Comparison of ENCODE assay signal across 21 cellular contexts in the genomic region with DNA sequence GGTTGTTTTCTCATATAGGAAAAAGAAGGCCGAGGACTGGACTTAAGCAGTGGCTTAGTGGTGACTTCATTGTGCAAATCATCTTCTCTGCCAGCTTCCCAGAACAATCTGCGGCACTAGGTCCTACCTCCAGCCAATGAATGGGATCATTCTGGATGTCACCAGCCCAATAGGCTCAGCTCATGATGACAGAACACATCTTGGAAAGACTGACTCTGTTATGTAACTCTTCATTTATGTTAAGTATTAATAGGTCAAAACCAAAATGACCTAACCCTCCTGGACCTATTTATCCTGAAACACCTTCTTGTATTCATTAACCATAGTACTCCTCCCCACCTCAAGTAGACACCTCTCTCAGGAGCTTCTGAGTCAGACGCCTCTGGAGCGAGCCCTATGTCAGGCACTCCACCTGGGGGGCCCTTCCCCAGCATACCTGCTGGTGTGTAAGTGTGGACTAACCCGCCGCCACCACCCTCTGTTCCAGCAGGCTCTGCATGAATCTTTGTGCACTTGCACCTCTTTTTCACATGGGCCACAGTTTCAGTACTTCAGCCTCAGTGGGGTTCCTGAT. TPM values are rescaled to one million over a fixed set of nuclear protein-coding genes. Genes with fewer than 3 reads are reported as not detected.
DNase-seq lines count a peak whose midpoint lies in the region; ATAC-seq and TF ChIP-seq lines count a peak whose summit lies in the region.
"Had no signal": no experiment of that assay in that cellular context is flagged by ENCODE, and none has a peak within 500 bp of the region (broad histone marks: within the 10 kb centered on the region; RNA-seq: fewer than 3 reads in every experiment).

No MANE protein-coding gene starts in this region.

- TF ChIP-seq CTCF in lower lobe of right lung (IDR thresholded peaks at IDR 0.05) (no peak), upper lobe of right lung (IDR thresholded peaks at IDR 0.05) (no peak)

- DNase-seq in activated CD8-positive, alpha-beta memory T cell treated with anti-CD3 and anti-CD28 coated beads, Interleukin-2, amount 10 ng/mL, durations not matched to agents 7 days and 5 days: peak; percentile 27
- no peak for DNase-seq in activated CD8-positive, alpha-beta memory T cell treated with anti-CD3 and anti-CD28 coated beads, Interleukin-2, amount 50 U/mL, for 4 hours
- DNase-seq in erythroblast (lab: John Stamatoyannopoulos, UW) (peak; percentile 22 to 37), lower lobe of right lung (peak; percentile 73), upper lobe of right lung (peak; percentile 85), SW480 (ENCODE audit: low spot score) (no peak), NCI-H510A (lab: John Stamatoyannopoulos, UW) (no peak)
- DNase-seq: brain microvascular endothelial cell; C1 segment of cervical spinal cord; GDM1; immature natural killer cell; NCI-H1417; NCI-H69; nephron progenitor cell; SHP77; stimulated activated naive CD4-positive, alpha-beta T cell treated with Interleukin-2 at 50 U/mL for 16 hours; T-cell had no signal

- CTCF ChIA-PET in activated CD8-positive, alpha-beta memory T cell treated with anti-CD3 and anti-CD28 coated beads, Interleukin-2, amount 10 ng/mL, durations not matched to agents 7 days and 5 days (lab: Charles Lee): no interaction called here

- H3K36me3 ChIP-seq in lower lobe of right lung (peaks cover 100% of the 10 kb centered on the region), upper lobe of right lung (peaks cover 95% of the 10 kb centered on the region)

- H3K9me3 ChIP-seq in lower lobe of right lung (no peaks in the 10 kb centered on the region), upper lobe of right lung (no peaks in the 10 kb centered on the region)
- H3K9me3 ChIP-seq: A549 had no signal

- peaks cover 38% of the 10 kb centered on the region for H3K36me3 Mint-ChIP-seq in activated CD8-positive, alpha-beta memory T cell treated with anti-CD3 and anti-CD28 coated beads, Interleukin-2, amount 10 ng/mL, durations not matched to agents 7 days and 5 days

- H3K4me1 ChIP-seq in lower lobe of right lung: peaks cover 13% of the 10 kb centered on the region
- peaks cover 7% of the 10 kb centered on the region for H3K4me1 ChIP-seq in upper lobe of right lung

- H3K27ac Mint-ChIP-seq in activated CD8-positive, alpha-beta memory T cell treated with anti-CD3 and anti-CD28 coated beads, Interleukin-2, amount 10 ng/mL, durations not matched to agents 7 days and 5 days: no peak overlapping the region
- H3K27ac Mint-ChIP-seq: immature natural killer cell, nephron progenitor cell, progenitor cell of endocrine pancreas, T-cell had no signal

- H3K4me3 ChIP-seq in lower lobe of right lung (no peak overlapping the region), upper lobe of right lung (no peak overlapping the region)
- H3K4me3 ChIP-seq: A549, coronary artery had no signal

- H3K27ac ChIP-seq in lower lobe of right lung (peak overlapping the region; percentile 71), upper lobe of right lung (peak overlapping the region; percentile 63)
- H3K27ac ChIP-seq: A549, brain microvascular endothelial cell, coronary artery had no signal

- ATAC-seq in activated CD8-positive, alpha-beta memory T cell treated with anti-CD3 and anti-CD28 coated beads, Interleukin-2, amount 10 ng/mL, durations not matched to agents 7 days and 5 days: no peak
- peak; percentile 85 to 92 for ATAC-seq in lower lobe of right lung
- peak; percentile 89 for ATAC-seq in upper lobe of right lung
- ATAC-seq in GM19328 (IDR thresholded peaks at IDR 0.05; ENCODE audit: unreplicated experiment): no peak
- ATAC-seq: A549, T-cell had no signal

- no peaks in the 10 kb centered on the region for H3K27me3 ChIP-seq in lower lobe of right lung (ENCODE audit: low read depth)
- H3K27me3 ChIP-seq in upper lobe of right lung: no peaks in the 10 kb centered on the region
- H3K27me3 ChIP-seq: brain microvascular endothelial cell had no signal

- H3K27me3 Mint-ChIP-seq in activated CD8-positive, alpha-beta memory T cell treated with anti-CD3 and anti-CD28 coated beads, Interleukin-2, amount 10 ng/mL, durations not matched to agents 7 days and 5 days: no peaks in the 10 kb centered on the region
- H3K27me3 Mint-ChIP-seq: progenitor cell of endocrine pancreas, T-cell had no signal

- no peaks in the 10 kb centered on the region for H3K4me1 Mint-ChIP-seq in activated CD8-positive, alpha-beta memory T cell treated with anti-CD3 and anti-CD28 coated beads, Interleukin-2, amount 10 ng/mL, durations not matched to agents 7 days and 5 days
- H3K4me1 Mint-ChIP-seq: immature natural killer cell, nephron progenitor cell had no signal

- no peak for TF ChIP-seq POLR2A in erythroblast (IDR thresholded peaks at IDR 0.05; ENCODE audit: low read length)

- no peak overlapping the region for H3K4me3 Mint-ChIP-seq in activated CD8-positive, alpha-beta memory T cell treated with anti-CD3 and anti-CD28 coated beads, Interleukin-2, amount 10 ng/mL, durations not matched to agents 7 days and 5 days
- H3K4me3 Mint-ChIP-seq: immature natural killer cell, nephron progenitor cell, T-cell had no signal

- intact Hi-C loops in lower lobe of right lung (cut with DNase I) (no loop called here), upper lobe of right lung (cut with DNase I) (no loop called here)

- H3K9me3 Mint-ChIP-seq in activated CD8-positive, alpha-beta memory T cell treated with anti-CD3 and anti-CD28 coated beads, Interleukin-2, amount 10 ng/mL, durations not matched to agents 7 days and 5 days (ENCODE audit: low read depth): peaks cover 5% of the 10 kb centered on the region
- H3K9me3 Mint-ChIP-seq: immature natural killer cell, T-cell had no signal

RNA-seq across cellular contexts. Expression of a gene that starts 7.2 kb away (rescaled TPM):
- 10 to 100 TPM; 24.9 to 30.2 TPM for total RNA-seq in activated CD8-positive, alpha-beta memory T cell treated with anti-CD3 and anti-CD28 coated beads, Interleukin-2, amount 10 ng/mL, durations not matched to agents 7 days and 5 days
- total RNA-seq in lower lobe of right lung: 58.1 TPM
- total RNA-seq in upper lobe of right lung: 60.0 TPM

RNA-seq across cellular contexts. Expression of a gene that starts 32.2 kb away (rescaled TPM):
- not detected for total RNA-seq in activated CD8-positive, alpha-beta memory T cell treated with anti-CD3 and anti-CD28 coated beads, Interleukin-2, amount 10 ng/mL, durations not matched to agents 7 days and 5 days
- 77.5 TPM for total RNA-seq in lower lobe of right lung
- total RNA-seq in upper lobe of right lung: 104 TPM

Comparison
In these comparisons a context has a peak if more than half of its experiments do, and no peak if none do; other contexts are left out.
1. DNase-seq: peak in activated CD8-positive, alpha-beta memory T cell treated with anti-CD3 and anti-CD28 coated beads, Interleukin-2, amount 10 ng/mL, durations not matched to agents 7 days and 5 days (single experiment), erythroblast (2 of 2), lower lobe of right lung (single experiment) and upper lobe of right lung (single experiment); none in activated CD8-positive, alpha-beta memory T cell treated with anti-CD3 and anti-CD28 coated beads, Interleukin-2, amount 50 U/mL, for 4 hours (single experiment), SW480 (single experiment) and NCI-H510A (single experiment).
2. ATAC-seq: peak in lower lobe of right lung (2 of 2) and upper lobe of right lung (single experiment); none in activated CD8-positive, alpha-beta memory T cell treated with anti-CD3 and anti-CD28 coated beads, Interleukin-2, amount 10 ng/mL, durations not matched to agents 7 days and 5 days (single experiment) and GM19328 (single experiment).
3. RNA of a gene that starts 32.2 kb away (total RNA-seq): 104 TPM in upper lobe of right lung (single experiment) and 77.5 TPM in lower lobe of right lung (single experiment); not detected in activated CD8-positive, alpha-beta memory T cell treated with anti-CD3 and anti-CD28 coated beads, Interleukin-2, amount 10 ng/mL, durations not matched to agents 7 days and 5 days; every median in the first group is over 10 times any median in the second.